10 cellular contexts compared by ENCODE assay signal in the genomic region with DNA sequence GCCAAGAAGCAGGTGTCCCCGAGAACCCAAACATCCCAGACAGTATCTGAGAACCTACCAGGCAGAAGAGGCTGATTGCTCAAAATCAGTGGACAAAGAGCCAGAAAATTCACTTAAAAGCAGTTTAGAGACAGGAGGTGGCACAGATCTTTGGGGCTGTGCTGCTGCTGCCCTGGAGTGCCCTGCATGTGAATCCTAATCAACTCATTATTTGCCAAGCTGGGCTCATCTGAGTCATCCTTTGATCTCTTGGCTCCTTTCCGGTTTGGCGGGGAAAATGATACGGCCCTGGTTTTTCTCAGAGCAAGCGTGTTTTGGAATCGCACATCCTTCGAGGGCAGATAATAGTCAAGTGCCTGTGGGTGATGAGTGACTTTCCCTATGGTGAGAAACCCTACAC. TPM values are rescaled to one million over a fixed set of nuclear protein-coding genes. Genes with fewer than 3 reads are reported as not detected.
"Had no signal": no experiment of that assay in that cellular context is flagged by ENCODE, and none has a peak within 500 bp of the region (broad histone marks: within the 10 kb centered on the region; RNA-seq: fewer than 3 reads in every experiment).

No MANE protein-coding gene starts in this region.

RNA-seq across cellular contexts. Expression of a gene that starts 9.3 kb away (rescaled TPM):
- total RNA-seq: OCI-LY7, PC-3, PC-9, Peyer's patch, Right ventricle myocardium inferior, Right ventricle myocardium superior, RPMI7951, SJCRH30, SJSA1, SK-MEL-5 had no signal

RNA-seq across cellular contexts. Expression of a gene that starts 15.4 kb away (rescaled TPM):
- total RNA-seq: OCI-LY7, PC-3, PC-9, Peyer's patch, Right ventricle myocardium inferior, Right ventricle myocardium superior, RPMI7951, SJCRH30, SJSA1, SK-MEL-5 had no signal

RNA-seq across cellular contexts. Expression of a gene that starts 37.4 kb away (rescaled TPM):
- total RNA-seq: OCI-LY7, PC-3, PC-9, Peyer's patch, Right ventricle myocardium inferior, Right ventricle myocardium superior, RPMI7951, SJCRH30, SJSA1, SK-MEL-5 had no signal

RNA-seq across cellular contexts. Expression of a gene that starts 45.0 kb away (rescaled TPM):
- total RNA-seq: OCI-LY7, PC-3, PC-9, Peyer's patch, Right ventricle myocardium inferior, Right ventricle myocardium superior, RPMI7951, SJCRH30, SJSA1, SK-MEL-5 had no signal

RNA-seq across cellular contexts. Expression of a gene that starts 51.2 kb away (rescaled TPM):
- total RNA-seq: OCI-LY7, PC-3, PC-9, Peyer's patch, Right ventricle myocardium inferior, Right ventricle myocardium superior, RPMI7951, SJCRH30, SJSA1, SK-MEL-5 had no signal
